Comparison of ENCODE assay signal across 29 cellular contexts in genomic region chr6:97411610-97412009, GRCh38.
"Had no signal": no experiment of that assay in that cellular context is flagged by ENCODE, and none has a peak within 500 bp of the region (broad histone marks: within the 10 kb centered on the region; RNA-seq: fewer than 3 reads in every experiment).

No MANE protein-coding gene starts in this region.

- H3K4me1 Mint-ChIP-seq: activated B cell treated with CpG ODN at 0.5 μM for 24 hours; activated naive CD4-positive, alpha-beta T cell treated with anti-CD3 and anti-CD28 coated beads, Interleukin-2, amount 50 U/mL, for 24 hours; activated naive CD8-positive, alpha-beta T cell treated with anti-CD3 and anti-CD28 coated beads for 36 hours; activated naive CD8-positive, alpha-beta T cell treated with anti-CD3 and anti-CD28 coated beads, Interleukin-2, amount 50 U/mL, for 24 hours had no signal

- H3K4me1 ChIP-seq: adrenal gland, body of pancreas, colonic mucosa had no signal

- H3K27me3 Mint-ChIP-seq: activated CD8-positive, alpha-beta T cell treated with anti-CD3 and anti-CD28 coated beads for 36 hours; activated naive CD4-positive, alpha-beta T cell treated with anti-CD3 and anti-CD28 coated beads, Interleukin-2, amount 50 U/mL, for 24 hours; activated naive CD8-positive, alpha-beta T cell treated with anti-CD3 and anti-CD28 coated beads, Interleukin-2, amount 50 U/mL, for 24 hours had no signal

- FAIRE-seq: endometrium, frontal cortex had no signal

- H3K36me3 ChIP-seq: adrenal gland, colonic mucosa had no signal

- H3K27ac Mint-ChIP-seq: activated B cell treated with CpG ODN at 0.5 μM for 24 hours; activated CD8-positive, alpha-beta T cell treated with anti-CD3 and anti-CD28 coated beads for 36 hours; activated naive CD4-positive, alpha-beta T cell treated with anti-CD3 and anti-CD28 coated beads for 36 hours; activated naive CD4-positive, alpha-beta T cell treated with anti-CD3 and anti-CD28 coated beads, Interleukin-2, amount 50 U/mL, for 24 hours; activated naive CD8-positive, alpha-beta T cell treated with anti-CD3 and anti-CD28 coated beads for 36 hours; activated naive CD8-positive, alpha-beta T cell treated with anti-CD3 and anti-CD28 coated beads, Interleukin-2, amount 50 U/mL, for 24 hours; activated T-helper 2 cell treated with anti-CD3 and anti-CD28 coated beads, Interferon-gamma antibody, Interleukin-2, Interleukin-4, amounts not matched to agents 10 μg/mL and 5 μg/mL and 100 μg/mL, durations not matched to agents 14 hours and 24 hours and 36 hours had no signal

- H3K27me3 ChIP-seq: body of pancreas, colonic mucosa had no signal

- H3K27ac ChIP-seq: adrenal gland, body of pancreas, colonic mucosa had no signal

- H3K4me3 ChIP-seq: adrenal gland, body of pancreas, colonic mucosa had no signal

- H3K9me3 Mint-ChIP-seq: activated B cell treated with CpG ODN at 0.5 μM for 24 hours; activated naive CD4-positive, alpha-beta T cell treated with anti-CD3 and anti-CD28 coated beads for 36 hours; activated naive CD4-positive, alpha-beta T cell treated with anti-CD3 and anti-CD28 coated beads, Interleukin-2, amount 50 U/mL, for 24 hours; activated naive CD8-positive, alpha-beta T cell treated with anti-CD3 and anti-CD28 coated beads for 36 hours; activated T-cell treated with anti-CD3 and anti-CD28 coated beads, Interleukin-2, amount 50 U/mL, for 4 hours; activated T-helper 2 cell treated with anti-CD3 and anti-CD28 coated beads, Interferon-gamma antibody, Interleukin-2, Interleukin-4, amounts not matched to agents 10 μg/mL and 5 μg/mL and 100 μg/mL, durations not matched to agents 14 hours and 24 hours and 36 hours had no signal

- ATAC-seq: activated CD4-positive, CD25-positive, alpha-beta regulatory T cell treated with anti-CD3 and anti-CD28 coated beads, Interleukin-2, amount 50 U/mL, for 24 hours; activated CD8-positive, alpha-beta T cell treated with anti-CD3 and anti-CD28 coated beads for 36 hours; activated naive CD8-positive, alpha-beta T cell treated with anti-CD3 and anti-CD28 coated beads, Interleukin-2, amount 50 U/mL, for 24 hours; activated T-cell treated with anti-CD3 and anti-CD28 coated beads, Interleukin-2, amount 50 U/mL, for 4 hours; body of pancreas; esophagus mucosa had no signal

- H3K4me3 Mint-ChIP-seq: activated B cell treated with CpG ODN at 0.5 μM for 24 hours; activated CD8-positive, alpha-beta T cell treated with anti-CD3 and anti-CD28 coated beads for 36 hours; activated naive CD4-positive, alpha-beta T cell treated with anti-CD3 and anti-CD28 coated beads for 36 hours; activated naive CD4-positive, alpha-beta T cell treated with anti-CD3 and anti-CD28 coated beads, Interleukin-2, amount 50 U/mL, for 24 hours; activated naive CD8-positive, alpha-beta T cell treated with anti-CD3 and anti-CD28 coated beads for 36 hours; activated naive CD8-positive, alpha-beta T cell treated with anti-CD3 and anti-CD28 coated beads, Interleukin-2, amount 50 U/mL, for 24 hours; activated T-cell treated with anti-CD3 and anti-CD28 coated beads, Interleukin-2, amount 50 U/mL, for 4 hours had no signal

- H3K36me3 Mint-ChIP-seq: activated naive CD4-positive, alpha-beta T cell treated with anti-CD3 and anti-CD28 coated beads, Interleukin-2, amount 50 U/mL, for 24 hours; activated naive CD8-positive, alpha-beta T cell treated with anti-CD3 and anti-CD28 coated beads for 36 hours had no signal

- H3K9me3 ChIP-seq: adrenal gland, body of pancreas, colonic mucosa had no signal

- DNase-seq: activated B cell treated with CpG ODN at 0.5 μM for 24 hours; activated CD4-positive, alpha-beta T cell treated with anti-CD3 and anti-CD28 coated beads for 48 hours; activated CD4-positive, alpha-beta T cell treated with anti-CD3 and anti-CD28 coated beads, Interleukin-2, amount 50 U/mL, for 1 hour; activated CD4-positive, alpha-beta T cell treated with anti-CD3 and anti-CD28 coated beads, Interleukin-2, amount 50 U/mL, for 48 hours; activated CD8-positive, alpha-beta memory T cell treated with anti-CD3 and anti-CD28 coated beads for 24 hours; activated CD8-positive, alpha-beta T cell treated with anti-CD3 and anti-CD28 coated beads for 36 hours; activated effector memory CD4-positive, alpha-beta T cell treated with anti-CD3 and anti-CD28 coated beads, Interleukin-2, amount 50 U/mL, for 16 hours; activated naive CD4-positive, alpha-beta T cell treated with anti-CD3 and anti-CD28 coated beads for 36 hours; activated naive CD8-positive, alpha-beta T cell treated with anti-CD3 and anti-CD28 coated beads for 36 hours; activated naive CD8-positive, alpha-beta T cell treated with anti-CD3 and anti-CD28 coated beads, Interleukin-2, amount 50 U/mL, for 24 hours; activated T-cell treated with anti-CD3 and anti-CD28 coated beads, Interleukin-2, amount 50 U/mL, for 4 hours; adrenal gland; amygdala; aorta; body of pancreas; caudate nucleus; cerebellar nuclear complex; colonic mucosa; effector CD8-positive, alpha-beta T cell; foreskin fibroblast; head of caudate nucleus; T-helper 1 cell; T-helper 2 cell had no signal
